In the genomic region with DNA sequence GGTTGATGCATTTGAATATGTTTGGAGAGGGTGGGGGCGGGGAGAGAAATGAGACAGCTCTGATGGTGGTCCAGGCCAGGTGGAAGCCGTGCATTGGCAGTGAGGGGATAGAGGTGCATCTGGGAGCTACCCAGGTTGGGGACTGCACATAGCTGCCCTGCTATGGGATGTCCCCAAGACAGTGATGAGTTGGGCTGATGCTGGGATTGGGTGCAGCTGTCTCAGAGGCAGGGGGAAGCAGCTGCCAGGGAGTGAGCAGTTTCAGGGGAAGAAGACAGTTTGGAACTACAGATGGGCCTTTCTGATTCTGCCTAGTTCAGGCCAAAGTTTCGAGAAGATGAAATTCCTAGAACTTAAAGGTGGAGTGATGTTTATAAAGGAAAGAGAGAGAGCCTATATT, we compare ENCODE assay signal across 11 cellular contexts. TPM values are rescaled to one million over a fixed set of nuclear protein-coding genes. Genes with fewer than 3 reads are reported as not detected.
DNase-seq lines count a peak whose midpoint lies in the region; ATAC-seq and TF ChIP-seq lines count a peak whose summit lies in the region.
"Had no signal": no experiment of that assay in that cellular context is flagged by ENCODE, and none has a peak within 500 bp of the region (broad histone marks: within the 10 kb centered on the region; RNA-seq: fewer than 3 reads in every experiment).

No MANE protein-coding gene starts in this region.

- no peaks in the 10 kb centered on the region for H3K27me3 Mint-ChIP-seq in activated naive CD8-positive, alpha-beta T cell treated with anti-CD3 and anti-CD28 coated beads for 36 hours
- H3K27me3 Mint-ChIP-seq in activated naive CD8-positive, alpha-beta T cell treated with anti-CD3 and anti-CD28 coated beads, Interleukin-2, amount 50 U/mL, for 24 hours = no peaks in the 10 kb centered on the region
- H3K27me3 Mint-ChIP-seq in natural killer cell (ENCODE audit: low read depth in 2 of 2) = no peaks in the 10 kb centered on the region

- no peaks in the 10 kb centered on the region for H3K9me3 Mint-ChIP-seq in activated naive CD8-positive, alpha-beta T cell treated with anti-CD3 and anti-CD28 coated beads for 36 hours
- no peaks in the 10 kb centered on the region for H3K9me3 Mint-ChIP-seq in activated naive CD8-positive, alpha-beta T cell treated with anti-CD3 and anti-CD28 coated beads, Interleukin-2, amount 50 U/mL, for 24 hours
- H3K9me3 Mint-ChIP-seq in natural killer cell = no peaks in the 10 kb centered on the region

- no peak for DNase-seq in activated naive CD8-positive, alpha-beta T cell treated with anti-CD3 and anti-CD28 coated beads for 36 hours
- no peak for DNase-seq in activated naive CD8-positive, alpha-beta T cell treated with anti-CD3 and anti-CD28 coated beads, Interleukin-2, amount 50 U/mL, for 24 hours
- no peak for DNase-seq in caudate nucleus (lab: John Stamatoyannopoulos, UW)
- DNase-seq in mucosa of descending colon = no peak
- no peak for DNase-seq in uterus
- no peak for DNase-seq in KBM-7
- DNase-seq in stimulated activated CD4-positive, alpha-beta T cell treated with anti-CD3 and anti-CD28 coated beads, Interleukin-4, amount 100 ng/mL, for 4 hours = no peak
- no peak for DNase-seq in natural killer cell
- DNase-seq: activated CD8-positive, alpha-beta memory T cell treated with anti-CD3 and anti-CD28 coated beads, Interleukin-2, amount 50 U/mL, for 4 hours; NCI-H1694; NCI-H524 had no signal

- H3K36me3 ChIP-seq in mucosa of descending colon (ENCODE audit: low read depth) (no peaks in the 10 kb centered on the region), uterus (no peaks in the 10 kb centered on the region)

- H3K4me1 ChIP-seq in mucosa of descending colon (ENCODE audit: low read depth) (peaks cover 3% of the 10 kb centered on the region), uterus (no peaks in the 10 kb centered on the region)

- H3K9me3 ChIP-seq in mucosa of descending colon (no peaks in the 10 kb centered on the region), uterus (no peaks in the 10 kb centered on the region)

- no peaks in the 10 kb centered on the region for H3K36me3 Mint-ChIP-seq in activated naive CD8-positive, alpha-beta T cell treated with anti-CD3 and anti-CD28 coated beads for 36 hours
- no peaks in the 10 kb centered on the region for H3K36me3 Mint-ChIP-seq in activated naive CD8-positive, alpha-beta T cell treated with anti-CD3 and anti-CD28 coated beads, Interleukin-2, amount 50 U/mL, for 24 hours (ENCODE audit: low read depth)
- H3K36me3 Mint-ChIP-seq in natural killer cell = no peaks in the 10 kb centered on the region

- peak overlapping the region; percentile 65 for H3K27ac ChIP-seq in caudate nucleus (ENCODE audit: low read depth, low read length)
- peak overlapping the region; percentile 46 to 77 for H3K27ac ChIP-seq in uterus

- TF ChIP-seq POLR2A in uterus (IDR thresholded peaks at IDR 0.05) = no peak

- H3K27ac Mint-ChIP-seq in activated naive CD8-positive, alpha-beta T cell treated with anti-CD3 and anti-CD28 coated beads for 36 hours = peak overlapping the region; percentile 2
- H3K27ac Mint-ChIP-seq in activated naive CD8-positive, alpha-beta T cell treated with anti-CD3 and anti-CD28 coated beads, Interleukin-2, amount 50 U/mL, for 24 hours = no peak overlapping the region
- peak overlapping the region in 1 of 2 donors; percentile 22 for H3K27ac Mint-ChIP-seq in natural killer cell

- H3K4me3 ChIP-seq in mucosa of descending colon (no peak overlapping the region), uterus (no peak overlapping the region)

- no peaks in the 10 kb centered on the region for H3K27me3 ChIP-seq in uterus

- in situ Hi-C loops in KBM-7 (cut with MboI; ENCODE audit: low pct_unique_long_range_greater_than_20kb, low sequenced_read_pairs) = no loop called here

- TF ChIP-seq CTCF in mucosa of descending colon (IDR thresholded peaks at IDR 0.05) = no peak
- no peak for TF ChIP-seq CTCF in uterus (IDR thresholded peaks at IDR 0.05)
- TF ChIP-seq CTCF in natural killer cell (IDR thresholded peaks at IDR 0.05) = no peak

- no peak for ATAC-seq in activated naive CD8-positive, alpha-beta T cell treated with anti-CD3 and anti-CD28 coated beads, Interleukin-2, amount 50 U/mL, for 24 hours
- peak; percentile 37 for ATAC-seq in mucosa of descending colon
- no peak for ATAC-seq in natural killer cell

- H3K4me3 Mint-ChIP-seq in activated naive CD8-positive, alpha-beta T cell treated with anti-CD3 and anti-CD28 coated beads for 36 hours = no peak overlapping the region
- H3K4me3 Mint-ChIP-seq in activated naive CD8-positive, alpha-beta T cell treated with anti-CD3 and anti-CD28 coated beads, Interleukin-2, amount 50 U/mL, for 24 hours = no peak overlapping the region
- no peak overlapping the region for H3K4me3 Mint-ChIP-seq in natural killer cell

- H3K4me1 Mint-ChIP-seq in activated naive CD8-positive, alpha-beta T cell treated with anti-CD3 and anti-CD28 coated beads for 36 hours = peaks cover 10% of the 10 kb centered on the region
- peaks cover 12% of the 10 kb centered on the region for H3K4me1 Mint-ChIP-seq in activated naive CD8-positive, alpha-beta T cell treated with anti-CD3 and anti-CD28 coated beads, Interleukin-2, amount 50 U/mL, for 24 hours
- H3K4me1 Mint-ChIP-seq in natural killer cell = peaks cover 0 to 7% of the 10 kb centered on the region in 2 donors

- intact Hi-C loops in mucosa of descending colon (cut with DNase I, micrococcal nuclease) (no loop called here), uterus (cut with DNase I; ENCODE audit: low total_unique reads) (no loop called here), natural killer cell (cut with micrococcal nuclease) (no loop called here)

RNA-seq across cellular contexts. Expression of a gene that starts 23.4 kb away (rescaled TPM):
- total RNA-seq in activated naive CD8-positive, alpha-beta T cell treated with anti-CD3 and anti-CD28 coated beads for 36 hours = not detected
- total RNA-seq in mucosa of descending colon = 10 to 100 TPM; 65.6 to 93.0 (median 73.1) TPM
- 10 to 100 TPM; 11.8 to 58.1 (median 31.8) TPM for total RNA-seq in uterus
- total RNA-seq in natural killer cell = not detected

Comparison
In these comparisons a context has a peak if more than half of its experiments do, and no peak if none do; other contexts are left out.
1. RNA of a gene that starts 23.4 kb away (total RNA-seq): 65.6 to 93.0 TPM in mucosa of descending colon and 11.8 to 58.1 TPM in uterus; not detected in activated naive CD8-positive, alpha-beta T cell treated with anti-CD3 and anti-CD28 coated beads for 36 hours and not detected in natural killer cell; every median in the first group is over 10 times any median in the second.